ENCODE assay signal across 9 cellular contexts in genomic region chr1:234604393-234604725, GRCh38. TPM values are rescaled to one million over a fixed set of nuclear protein-coding genes. Genes with fewer than 3 reads are reported as not detected.
DNase-seq lines count a peak whose midpoint lies in the region; ATAC-seq and TF ChIP-seq lines count a peak whose summit lies in the region.
"Had no signal": no experiment of that assay in that cellular context is flagged by ENCODE, and none has a peak within 500 bp of the region (broad histone marks: within the 10 kb centered on the region; RNA-seq: fewer than 3 reads in every experiment).

No MANE protein-coding gene starts in this region.

- peaks cover 6% of the 10 kb centered on the region for H3K27me3 Mint-ChIP-seq in neural progenitor cell (ENCODE audit: insufficient read depth, low read depth)

- peaks cover 78% of the 10 kb centered on the region for H3K4me1 Mint-ChIP-seq in neural progenitor cell

- H3K9me3 ChIP-seq in BE2C (no peaks in the 10 kb centered on the region), MG63 (no peaks in the 10 kb centered on the region), neural progenitor cell (ENCODE audit: low read depth) (no peaks in the 10 kb centered on the region)

- H3K9me3 Mint-ChIP-seq in neural progenitor cell, result no peaks in the 10 kb centered on the region

- DNase-seq in BE2C, result no peak
- no peak for DNase-seq in MG63
- DNase-seq in dorsolateral prefrontal cortex, result no peak
- DNase-seq in neural progenitor cell (ENCODE audit: low spot score), result no peak
- DNase-seq in NCI-H226, result no peak
- DNase-seq in germinal center (ENCODE audit: low spot score), result no peak
- DNase-seq: NCI-H1694 had no signal

- H2AFZ ChIP-seq in neural progenitor cell (replicated peaks), result no peak overlapping the region

- H3K27ac ChIP-seq in dorsolateral prefrontal cortex, result peak overlapping the region; percentile 88 to 100 (median 99)
- no peak overlapping the region for H3K27ac ChIP-seq in neural progenitor cell

- H3K79me2 ChIP-seq in neural progenitor cell (ENCODE audit: low read depth), result peaks cover 68% of the 10 kb centered on the region

- peaks cover 23% of the 10 kb centered on the region for H3K36me3 Mint-ChIP-seq in neural progenitor cell

- ATAC-seq in GM21360 (IDR thresholded peaks at IDR 0.05; ENCODE audit: unreplicated experiment) (no peak), GM18498 (IDR thresholded peaks at IDR 0.05; ENCODE audit: unreplicated experiment) (no peak)

- no peak overlapping the region for H3K9ac ChIP-seq in neural progenitor cell

- H4K20me1 ChIP-seq in neural progenitor cell (ENCODE audit: low read depth), result peaks cover 63% of the 10 kb centered on the region

- intact Hi-C loops in dorsolateral prefrontal cortex (cut with DNase I), result no loop called here

- H3K4me3 Mint-ChIP-seq in neural progenitor cell, result peak overlapping the region; percentile 96

- no peaks in the 10 kb centered on the region for H3K27me3 ChIP-seq in BE2C
- no peaks in the 10 kb centered on the region for H3K27me3 ChIP-seq in MG63
- no peaks in the 10 kb centered on the region for H3K27me3 ChIP-seq in dorsolateral prefrontal cortex
- no peaks in the 10 kb centered on the region for H3K27me3 ChIP-seq in neural progenitor cell

- H3K27ac Mint-ChIP-seq in neural progenitor cell, result peak overlapping the region; percentile 10

- H3K4me1 ChIP-seq in BE2C (peaks cover 26% of the 10 kb centered on the region), neural progenitor cell (peaks cover 65% of the 10 kb centered on the region)

- H3K4me3 ChIP-seq in BE2C (ENCODE audit: low read depth, low read length) (peak overlapping the region; percentile 75), MG63 (peak overlapping the region; percentile 74), dorsolateral prefrontal cortex (peak overlapping the region; percentile 60 to 94 (median 82)), neural progenitor cell (peak overlapping the region; percentile 62)

- peak overlapping the region; percentile 96 for H3K4me2 ChIP-seq in neural progenitor cell

- peaks cover 43% of the 10 kb centered on the region for H3F3A ChIP-seq in neural progenitor cell (ENCODE audit: low read depth)

- TF ChIP-seq CTCF in BE2C (IDR thresholded peaks at IDR 0.05; ENCODE audit: low read depth, low read length) (no peak), dorsolateral prefrontal cortex (IDR thresholded peaks at IDR 0.05 in 54 of 56, conservative IDR thresholded peaks at IDR 0.05 in 2 of 56; ENCODE audit: low read depth in 1 of 56, partially characterized antibody in 56 of 56) (no peak), neural progenitor cell (IDR thresholded peaks at IDR 0.05) (no peak)

- H3K36me3 ChIP-seq in BE2C, result peaks cover 73% of the 10 kb centered on the region
- H3K36me3 ChIP-seq in MG63, result peaks cover 69% of the 10 kb centered on the region
- H3K36me3 ChIP-seq in neural progenitor cell, result peaks cover 4% of the 10 kb centered on the region

RNA-seq across cellular contexts. Expression of gene IRF2BP2, which starts 5.6 kb away (rescaled TPM):
- polyA plus RNA-seq in BE2C (2012; ENCODE audit: insufficient read depth, insufficient read length, low read depth), result 199 TPM
- 52.8 and 67.4 TPM in 2 replicates for total RNA-seq in MG63 (2014; rRNA removed; shearing (Covaris generic); ENCODE audit: low replicate concordance)
- total RNA-seq in dorsolateral prefrontal cortex (100 to 1,000 TPM in 54 of 120 experiments, 10 to 100 TPM in 66; 60.9 to 188 (median 96.3) TPM), neural progenitor cell (ENCODE audit: low replicate concordance) (21.2 and 22.9 TPM in 2 replicates)
